In genomic region chr19:41311072-41311471, GRCh38 we compare ENCODE assay signal across 8 cellular contexts. TPM values are rescaled to one million over a fixed set of nuclear protein-coding genes. Genes with fewer than 3 reads are reported as not detected.
A peak's percentile ranks its signal among the peaks of the same experiment; 100 is the strongest.
DNase-seq lines count a peak whose midpoint lies in the region; ATAC-seq, FAIRE-seq and TF ChIP-seq lines count a peak whose summit lies in the region.

No MANE protein-coding gene starts in this region.

- no peak for TF ChIP-seq POLR2A in HepG2 (IDR thresholded peaks at IDR 0.05; ENCODE audit: insufficient read depth in 1 of 2, low read depth in 2 of 2, low read length in 2 of 2)
- no peak for TF ChIP-seq POLR2A in transverse colon (IDR thresholded peaks at IDR 0.05)

- no TSS peak for BruUV-seq in HepG2 (replicated peaks; lab: Mats Ljungman, UMichigan)

- peaks cover 67% of the 10 kb centered on the region for H3K4me1 Mint-ChIP-seq in activated naive CD4-positive, alpha-beta T cell treated with anti-CD3 and anti-CD28 coated beads, Interleukin-2, amount 10 ng/mL, durations not matched to agents 7 days and 5 days
- peaks cover 70% of the 10 kb centered on the region for H3K4me1 Mint-ChIP-seq in activated naive CD8-positive, alpha-beta T cell treated with anti-CD3 and anti-CD28 coated beads, Interleukin-2, amount 50 U/mL, for 24 hours

- peak overlapping the region; percentile 91 for H3K27ac ChIP-seq in HepG2 (ENCODE audit: extremely low read length, insufficient read depth, low read length)
- peak overlapping the region; percentile 91 to 96 (median 93) for H3K27ac ChIP-seq in transverse colon

- H3K4me3 ChIP-seq in HepG2 (replicated peaks in 1 of 3; ENCODE audit: insufficient read depth in 1 of 3, low read depth in 2 of 3, low read length in 3 of 3) (peak overlapping the region; percentile 72 to 90 (median 85)), transverse colon (peak overlapping the region in 3 of 4 donors; percentile 60 to 67 (median 66))

- no peak for ATAC-seq in activated naive CD8-positive, alpha-beta T cell treated with anti-CD3 and anti-CD28 coated beads, Interleukin-2, amount 50 U/mL, for 24 hours
- ATAC-seq in HepG2, result no peak

- no peak for TF ChIP-seq RAD21 in HepG2 (CRISPR knock-in tag; IDR thresholded peaks at IDR 0.05)

- peaks cover 25% of the 10 kb centered on the region for H3K79me2 ChIP-seq in HepG2 (ENCODE audit: insufficient read depth, low read length)

- WGBS in HepG2 (ENCODE audit: low lambda C conversion rate), result 21% methylated on average over 5 of the region's 5 CpGs
- 60 to 100% methylated on average over 2 to 5 of the region's 5 CpGs for WGBS in transverse colon (ENCODE audit: low coverage in 1 of 2), 2 donors

- POLR2A ChIA-PET in HepG2 (lab: Yijun Ruan, JAX), result interaction anchor here (1.1 to 5.3 kb wide), 4 partner anchors 12 to 85 kb away, joined by 3 to 55 read pairs (median 20); partner anchors contain the start of genes HNRNPUL1 and TGFB1

- H3K4me1 ChIP-seq in HepG2 (ENCODE audit: insufficient read depth, low read length) (peaks cover 28% of the 10 kb centered on the region), transverse colon (peaks cover 22 to 48% (median 34%) of the 10 kb centered on the region in 4 donors)

- peak overlapping the region; percentile 91 for H3K4me3 Mint-ChIP-seq in activated naive CD4-positive, alpha-beta T cell treated with anti-CD3 and anti-CD28 coated beads, Interleukin-2, amount 10 ng/mL, durations not matched to agents 7 days and 5 days
- H3K4me3 Mint-ChIP-seq in activated naive CD8-positive, alpha-beta T cell treated with anti-CD3 and anti-CD28 coated beads, Interleukin-2, amount 50 U/mL, for 24 hours, result peak overlapping the region; percentile 99

- no peak for TF ChIP-seq CTCF in HepG2 (CRISPR knock-in tag; IDR thresholded peaks at IDR 0.05)
- TF ChIP-seq CTCF in transverse colon (IDR thresholded peaks at IDR 0.05), result no peak

- no peak overlapping the region for H3K27ac Mint-ChIP-seq in activated naive CD4-positive, alpha-beta T cell treated with anti-CD3 and anti-CD28 coated beads, Interleukin-2, amount 10 ng/mL, durations not matched to agents 7 days and 5 days
- peak overlapping the region; percentile 97 for H3K27ac Mint-ChIP-seq in activated naive CD8-positive, alpha-beta T cell treated with anti-CD3 and anti-CD28 coated beads, Interleukin-2, amount 50 U/mL, for 24 hours

- H3K9me3 Mint-ChIP-seq in activated naive CD4-positive, alpha-beta T cell treated with anti-CD3 and anti-CD28 coated beads, Interleukin-2, amount 10 ng/mL, durations not matched to agents 7 days and 5 days, result no peaks in the 10 kb centered on the region
- H3K9me3 Mint-ChIP-seq in activated naive CD8-positive, alpha-beta T cell treated with anti-CD3 and anti-CD28 coated beads, Interleukin-2, amount 50 U/mL, for 24 hours, result no peaks in the 10 kb centered on the region

- H3K36me3 ChIP-seq in HepG2 (replicated peaks in 1 of 2; ENCODE audit: control insufficient read depth in 1 of 2, insufficient read depth in 2 of 2, low read length in 2 of 2) (peaks cover 18 to 30% of the 10 kb centered on the region in 2 experiments; a peak in 4 of 5 replicates), transverse colon (peaks cover 0 to 23% (median 6%) of the 10 kb centered on the region in 4 donors)

- peak overlapping the region; percentile 84 for H3K4me2 ChIP-seq in HepG2 (ENCODE audit: low read depth, low read length)

- in situ Hi-C loops in HepG2 (cut with HindIII; ENCODE audit: extremely low pct_ligation_motif_present, low pct_unique_long_range_greater_than_20kb), result loop anchor here (5.0 kb wide), 1 partner anchor 41 kb away; the partner anchor contains the start of gene TGFB1
- in situ Hi-C loops in transverse colon (cut with MboI; ENCODE audit: low pct_ligation_motif_present in 1 of 4, low pct_unique_long_range_greater_than_20kb in 1 of 4, low sequenced_read_pairs in 3 of 4), result no loop called here

- intact Hi-C loops in HepG2 (cut with micrococcal nuclease; ENCODE audit: unreplicated experiment), result no loop called here
- intact Hi-C loops in transverse colon (cut with DNase I; ENCODE audit: low total_unique reads), result no loop called here

- no peak for FAIRE-seq in HepG2 (lab: Jason Lieb, UNC)

- H3K27me3 Mint-ChIP-seq in activated naive CD4-positive, alpha-beta T cell treated with anti-CD3 and anti-CD28 coated beads, Interleukin-2, amount 10 ng/mL, durations not matched to agents 7 days and 5 days, result peaks cover 6% of the 10 kb centered on the region
- H3K27me3 Mint-ChIP-seq in activated naive CD8-positive, alpha-beta T cell treated with anti-CD3 and anti-CD28 coated beads, Interleukin-2, amount 50 U/mL, for 24 hours, result no peaks in the 10 kb centered on the region

- H2AFZ ChIP-seq in HepG2 (ENCODE audit: low read length), result no peak overlapping the region

- peak overlapping the region; percentile 90 for H3K9ac ChIP-seq in HepG2 (ENCODE audit: insufficient read depth, low read depth, low read length)

- CTCF ChIA-PET in activated naive CD4-positive, alpha-beta T cell treated with anti-CD3 and anti-CD28 coated beads, Interleukin-2, amount 10 ng/mL, durations not matched to agents 7 days and 5 days (lab: Charles Lee), result interaction anchor here (0.6 to 3.8 kb wide), 3 partner anchors 13 to 259 kb away, joined by 4 to 20 read pairs (median 4); partner anchors contain the start of gene HNRNPUL1
- CTCF ChIA-PET in HepG2 (lab: Yijun Ruan, JAX; ENCODE audit: low intra/inter-chr PET ratio, low total read pairs), result no interaction called here

- no peak for TF ChIP-seq EP300 in HepG2 (IDR thresholded peaks at IDR 0.05; ENCODE audit: low read depth in 2 of 2, low read length in 2 of 2)
- TF ChIP-seq EP300 in HepG2 (CRISPR knock-in tag; IDR thresholded peaks at IDR 0.05; ENCODE audit: borderline replicate concordance), result no peak
- TF ChIP-seq EP300 in transverse colon (IDR thresholded peaks at IDR 0.05; ENCODE audit: low read depth), result no peak

- peaks cover 45% of the 10 kb centered on the region for H3K36me3 Mint-ChIP-seq in activated naive CD4-positive, alpha-beta T cell treated with anti-CD3 and anti-CD28 coated beads, Interleukin-2, amount 10 ng/mL, durations not matched to agents 7 days and 5 days
- H3K36me3 Mint-ChIP-seq in activated naive CD8-positive, alpha-beta T cell treated with anti-CD3 and anti-CD28 coated beads, Interleukin-2, amount 50 U/mL, for 24 hours (ENCODE audit: low read depth), result peaks cover 40% of the 10 kb centered on the region

- no peaks in the 10 kb centered on the region for H3K27me3 ChIP-seq in HepG2 (ENCODE audit: control insufficient read depth in 1 of 2, insufficient read depth in 2 of 2, low read length in 2 of 2)
- no peaks in the 10 kb centered on the region for H3K27me3 ChIP-seq in transverse colon

- H3K9me3 ChIP-seq in HepG2 (ENCODE audit: low read length) (no peaks in the 10 kb centered on the region), transverse colon (no peaks in the 10 kb centered on the region)

- no peaks in the 10 kb centered on the region for H4K20me1 ChIP-seq in HepG2 (ENCODE audit: insufficient read depth, low read length)

- no peak for DNase-seq in activated naive CD4-positive, alpha-beta T cell treated with anti-CD3 and anti-CD28 coated beads, Interleukin-2, amount 10 ng/mL, durations not matched to agents 7 days and 5 days
- DNase-seq in activated naive CD4-positive, alpha-beta T cell treated with Interleukin-2 at 50 U/mL for 16 hours, result no peak
- DNase-seq in activated naive CD8-positive, alpha-beta T cell treated with anti-CD3 and anti-CD28 coated beads, Interleukin-2, amount 50 U/mL, for 24 hours, result no peak
- DNase-seq in HepG2 (ENCODE audit: low spot score) (no peak), transverse colon (no peak), epidermal melanocyte (ENCODE audit: insufficient read length, low spot score) (no peak), DMS153 treated with DMSO at 0.1 percent for 48 hours (lab: John Stamatoyannopoulos, UW; ENCODE audit: unreplicated experiment) (no peak), D341Med (ENCODE audit: low spot score) (no peak)

RNA-seq across cellular contexts. Expression of gene CCDC97, which starts 1.1 kb away (rescaled TPM):
- 7.1 and 7.3 TPM in 2 replicates for total RNA-seq in HepG2 (2016; rRNA removed; fragmentation: Illumina TruSeq; extraction: Trizol)
- total RNA-seq in HepG2 (2016; cell fraction: cytosol; rRNA removed; fragmentation: Illumina TruSeq; extraction: Trizol; ENCODE audit: low read depth), result 1.5 and 3.3 TPM in 2 replicates
- 6.7 and 7.8 TPM in 2 replicates for total RNA-seq in HepG2 (2016; cell fraction: insoluble cytoplasmic fraction; rRNA removed; fragmentation: Illumina TruSeq; extraction: Trizol)
- 4.3 and 5.8 TPM in 2 replicates for total RNA-seq in HepG2 (2016; cell fraction: membrane; rRNA removed; fragmentation: Illumina TruSeq; extraction: Trizol)
- 5.8 and 7.6 TPM in 2 replicates for total RNA-seq in HepG2 (2016; cell fraction: nucleus; rRNA removed; fragmentation: Illumina TruSeq; extraction: Trizol)
- polyA plus RNA-seq in HepG2 (2011; rRNA removed), result 6.2 and 7.2 TPM in 2 replicates
- polyA plus RNA-seq in HepG2 (2011; cell fraction: cytosol; rRNA removed), result 6.6 and 7.0 TPM in 2 replicates
- polyA plus RNA-seq in HepG2 (2011; cell fraction: nucleus; rRNA removed), result 10.5 and 12.4 TPM in 2 replicates
- polyA plus RNA-seq in HepG2 (2012), result 8.9 and 9.4 TPM in 2 replicates
- polyA plus RNA-seq in HepG2 (2016; cell fraction: cytosol; fragmentation: Illumina TruSeq; extraction: Trizol; ENCODE audit: low read depth), result 1.4 and 1.9 TPM in 2 replicates
- polyA plus RNA-seq in HepG2 (2016; cell fraction: insoluble cytoplasmic fraction; fragmentation: Illumina TruSeq; extraction: Trizol; ENCODE audit: low read depth), result 10.6 and 15.1 TPM in 2 replicates
- 4.3 and 5.1 TPM in 2 replicates for polyA plus RNA-seq in HepG2 (2016; cell fraction: membrane; fragmentation: Illumina TruSeq; extraction: Trizol; ENCODE audit: low read depth)
- 16.5 and 17.3 TPM in 2 replicates for polyA plus RNA-seq in HepG2 (2016; cell fraction: nucleus; fragmentation: Illumina TruSeq; extraction: Trizol; ENCODE audit: insufficient read depth, low read depth)
- 11.3 and 18.0 TPM in 2 replicates for polyA minus RNA-seq in HepG2 (2011; rRNA and poly(A)+ RNA removed; ENCODE audit: low replicate concordance)
- polyA minus RNA-seq in HepG2 (2011; cell fraction: cytosol; rRNA and poly(A)+ RNA removed), result 3.8 and 5.4 TPM in 2 replicates
- polyA minus RNA-seq in HepG2 (2011; cell fraction: nucleus; rRNA and poly(A)+ RNA removed), result 9.4 and 9.9 TPM in 2 replicates
- 10 to 100 TPM; 10.1 to 22.4 (median 15.4) TPM for total RNA-seq in transverse colon

RNA-seq across cellular contexts. Expression of gene TGFB1, which starts 42.6 kb away (rescaled TPM):
- total RNA-seq in HepG2 (2016; rRNA removed; fragmentation: Illumina TruSeq; extraction: Trizol) (2.7 and 4.1 TPM in 2 replicates), transverse colon (10 to 100 TPM in 2 of 4 donors, 1 to 10 TPM in 2; 4.4 to 30.3 (median 9.7) TPM)
- total RNA-seq in HepG2 (2016; cell fraction: cytosol; rRNA removed; fragmentation: Illumina TruSeq; extraction: Trizol; ENCODE audit: low read depth), result 6.2 and 9.0 TPM in 2 replicates
- 2.2 and 3.6 TPM in 2 replicates for total RNA-seq in HepG2 (2016; cell fraction: insoluble cytoplasmic fraction; rRNA removed; fragmentation: Illumina TruSeq; extraction: Trizol)
- total RNA-seq in HepG2 (2016; cell fraction: membrane; rRNA removed; fragmentation: Illumina TruSeq; extraction: Trizol), result 12.7 and 14.7 TPM in 2 replicates
- 3.0 and 7.5 TPM in 2 replicates for total RNA-seq in HepG2 (2016; cell fraction: nucleus; rRNA removed; fragmentation: Illumina TruSeq; extraction: Trizol)
- polyA plus RNA-seq in HepG2 (2011; rRNA removed), result 5.4 and 6.2 TPM in 2 replicates
- 4.9 and 6.6 TPM in 2 replicates for polyA plus RNA-seq in HepG2 (2011; cell fraction: cytosol; rRNA removed)
- polyA plus RNA-seq in HepG2 (2011; cell fraction: nucleus; rRNA removed), result 24.0 and 30.3 TPM in 2 replicates
- 27.5 and 39.6 TPM in 2 replicates for polyA plus RNA-seq in HepG2 (2012)
- 35.9 and 36.5 TPM in 2 replicates for polyA plus RNA-seq in HepG2 (2016; cell fraction: cytosol; fragmentation: Illumina TruSeq; extraction: Trizol; ENCODE audit: low read depth)
- 13.3 and 16.4 TPM in 2 replicates for polyA plus RNA-seq in HepG2 (2016; cell fraction: insoluble cytoplasmic fraction; fragmentation: Illumina TruSeq; extraction: Trizol; ENCODE audit: low read depth)
- 49.5 and 52.5 TPM in 2 replicates for polyA plus RNA-seq in HepG2 (2016; cell fraction: membrane; fragmentation: Illumina TruSeq; extraction: Trizol; ENCODE audit: low read depth)
- 30.3 and 32.9 TPM in 2 replicates for polyA plus RNA-seq in HepG2 (2016; cell fraction: nucleus; fragmentation: Illumina TruSeq; extraction: Trizol; ENCODE audit: insufficient read depth, low read depth)
- polyA minus RNA-seq in HepG2 (2011; rRNA and poly(A)+ RNA removed; ENCODE audit: low replicate concordance), result 5.5 and 10.7 TPM in 2 replicates
- polyA minus RNA-seq in HepG2 (2011; cell fraction: cytosol; rRNA and poly(A)+ RNA removed), result 17.6 and 20.2 TPM in 2 replicates
- 6.1 and 7.5 TPM in 2 replicates for polyA minus RNA-seq in HepG2 (2011; cell fraction: nucleus; rRNA and poly(A)+ RNA removed)

RNA-seq across cellular contexts. Expression of gene HNRNPUL1, which starts 46.9 kb away (rescaled TPM):
- 81.7 and 88.8 TPM in 2 replicates for total RNA-seq in HepG2 (2016; rRNA removed; fragmentation: Illumina TruSeq; extraction: Trizol)
- 30.9 and 33.3 TPM in 2 replicates for total RNA-seq in HepG2 (2016; cell fraction: cytosol; rRNA removed; fragmentation: Illumina TruSeq; extraction: Trizol; ENCODE audit: low read depth)
- total RNA-seq in HepG2 (2016; cell fraction: insoluble cytoplasmic fraction; rRNA removed; fragmentation: Illumina TruSeq; extraction: Trizol), result 77.3 and 84.2 TPM in 2 replicates
- 78.7 and 78.8 TPM in 2 replicates for total RNA-seq in HepG2 (2016; cell fraction: membrane; rRNA removed; fragmentation: Illumina TruSeq; extraction: Trizol)
- 62.2 and 71.6 TPM in 2 replicates for total RNA-seq in HepG2 (2016; cell fraction: nucleus; rRNA removed; fragmentation: Illumina TruSeq; extraction: Trizol)
- polyA plus RNA-seq in HepG2 (2011; rRNA removed), result 29.7 and 30.9 TPM in 2 replicates
- 16.7 and 21.1 TPM in 2 replicates for polyA plus RNA-seq in HepG2 (2011; cell fraction: cytosol; rRNA removed)
- 36.0 and 41.1 TPM in 2 replicates for polyA plus RNA-seq in HepG2 (2011; cell fraction: nucleus; rRNA removed)
- 62.3 and 78.5 TPM in 2 replicates for polyA plus RNA-seq in HepG2 (2012)
- 43.7 and 48.0 TPM in 2 replicates for polyA plus RNA-seq in HepG2 (2016; cell fraction: cytosol; fragmentation: Illumina TruSeq; extraction: Trizol; ENCODE audit: low read depth)
- 126 and 151 TPM in 2 replicates for polyA plus RNA-seq in HepG2 (2016; cell fraction: insoluble cytoplasmic fraction; fragmentation: Illumina TruSeq; extraction: Trizol; ENCODE audit: low read depth)
- polyA plus RNA-seq in HepG2 (2016; cell fraction: membrane; fragmentation: Illumina TruSeq; extraction: Trizol; ENCODE audit: low read depth), result 99.0 and 109 TPM in 2 replicates
- 102 and 113 TPM in 2 replicates for polyA plus RNA-seq in HepG2 (2016; cell fraction: nucleus; fragmentation: Illumina TruSeq; extraction: Trizol; ENCODE audit: insufficient read depth, low read depth)
- 47.6 and 50.7 TPM in 2 replicates for polyA minus RNA-seq in HepG2 (2011; rRNA and poly(A)+ RNA removed; ENCODE audit: low replicate concordance)
- 23.6 and 33.9 TPM in 2 replicates for polyA minus RNA-seq in HepG2 (2011; cell fraction: cytosol; rRNA and poly(A)+ RNA removed)
- 61.9 and 71.0 TPM in 2 replicates for polyA minus RNA-seq in HepG2 (2011; cell fraction: nucleus; rRNA and poly(A)+ RNA removed)
- 100 to 1,000 TPM; 115 to 296 (median 145) TPM for total RNA-seq in transverse colon

RNA-seq across cellular contexts. Expression of gene B9D2, which starts 52.9 kb away (rescaled TPM):
- 4.4 and 5.3 TPM in 2 replicates for total RNA-seq in HepG2 (2016; rRNA removed; fragmentation: Illumina TruSeq; extraction: Trizol)
- 1.6 and 2.5 TPM in 2 replicates for total RNA-seq in HepG2 (2016; cell fraction: cytosol; rRNA removed; fragmentation: Illumina TruSeq; extraction: Trizol; ENCODE audit: low read depth)
- total RNA-seq in HepG2 (2016; cell fraction: insoluble cytoplasmic fraction; rRNA removed; fragmentation: Illumina TruSeq; extraction: Trizol), result 4.5 and 4.8 TPM in 2 replicates
- total RNA-seq in HepG2 (2016; cell fraction: membrane; rRNA removed; fragmentation: Illumina TruSeq; extraction: Trizol), result 3.0 and 4.0 TPM in 2 replicates
- total RNA-seq in HepG2 (2016; cell fraction: nucleus; rRNA removed; fragmentation: Illumina TruSeq; extraction: Trizol), result 2.3 and 2.6 TPM in 2 replicates
- polyA plus RNA-seq in HepG2 (2011; rRNA removed), result 2.9 and 3.1 TPM in 2 replicates
- 2.1 and 3.5 TPM in 2 replicates for polyA plus RNA-seq in HepG2 (2011; cell fraction: cytosol; rRNA removed)
- polyA plus RNA-seq in HepG2 (2011; cell fraction: nucleus; rRNA removed), result 2.3 and 2.4 TPM in 2 replicates
- polyA plus RNA-seq in HepG2 (2012), result 1.1 and 1.5 TPM in 2 replicates
- polyA plus RNA-seq in HepG2 (2016; cell fraction: cytosol; fragmentation: Illumina TruSeq; extraction: Trizol; ENCODE audit: low read depth), result 1.9 TPM in 2 replicates
- 3.4 and 4.7 TPM in 2 replicates for polyA plus RNA-seq in HepG2 (2016; cell fraction: insoluble cytoplasmic fraction; fragmentation: Illumina TruSeq; extraction: Trizol; ENCODE audit: low read depth)
- polyA plus RNA-seq in HepG2 (2016; cell fraction: membrane; fragmentation: Illumina TruSeq; extraction: Trizol; ENCODE audit: low read depth), result 2.7 and 3.1 TPM in 2 replicates
- polyA plus RNA-seq in HepG2 (2016; cell fraction: nucleus; fragmentation: Illumina TruSeq; extraction: Trizol; ENCODE audit: insufficient read depth, low read depth), result 3.4 and 5.8 TPM in 2 replicates
- 2.0 and 4.3 TPM in 2 replicates for polyA minus RNA-seq in HepG2 (2011; rRNA and poly(A)+ RNA removed; ENCODE audit: low replicate concordance)
- polyA minus RNA-seq in HepG2 (2011; cell fraction: cytosol; rRNA and poly(A)+ RNA removed), result 1.2 and 1.5 TPM in 2 replicates
- 0.90 and 2.5 TPM in 2 replicates for polyA minus RNA-seq in HepG2 (2011; cell fraction: nucleus; rRNA and poly(A)+ RNA removed)
- total RNA-seq in transverse colon, result 1 to 10 TPM in 2 of 4 donors, not detected in 2; 6.4 to 9.3 TPM
